ENCODE assay signal across 1 cellular context in genomic region chr9:35267716-35268115, GRCh38.
TF ChIP-seq lines count a peak whose summit lies in the region.

No MANE protein-coding gene starts in this region.

TF ChIP-seq in IMR-90, 13 proteins besides CTCF, POLR2A, EP300 and RAD21:
- TF ChIP-seq NFE2L2 (IDR thresholded peaks at IDR 0.05; ENCODE audit: low read depth, low read length) (no peak), MXI1 (IDR thresholded peaks at IDR 0.05; ENCODE audit: borderline replicate concordance, low read depth, low read length) (no peak), SMC3 (IDR thresholded peaks at IDR 0.05; ENCODE audit: low read depth, low read length) (no peak)
- TF ChIP-seq, protein P1, sequence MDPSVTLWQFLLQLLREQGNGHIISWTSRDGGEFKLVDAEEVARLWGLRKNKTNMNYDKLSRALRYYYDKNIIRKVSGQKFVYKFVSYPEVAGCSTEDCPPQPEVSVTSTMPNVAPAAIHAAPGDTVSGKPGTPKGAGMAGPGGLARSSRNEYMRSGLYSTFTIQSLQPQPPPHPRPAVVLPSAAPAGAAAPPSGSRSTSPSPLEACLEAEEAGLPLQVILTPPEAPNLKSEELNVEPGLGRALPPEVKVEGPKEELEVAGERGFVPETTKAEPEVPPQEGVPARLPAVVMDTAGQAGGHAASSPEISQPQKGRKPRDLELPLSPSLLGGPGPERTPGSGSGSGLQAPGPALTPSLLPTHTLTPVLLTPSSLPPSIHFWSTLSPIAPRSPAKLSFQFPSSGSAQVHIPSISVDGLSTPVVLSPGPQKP (IDR thresholded peaks at IDR 0.05; ENCODE audit: borderline replicate concordance, low read depth, low read length), result no peak
